In the genomic region with DNA sequence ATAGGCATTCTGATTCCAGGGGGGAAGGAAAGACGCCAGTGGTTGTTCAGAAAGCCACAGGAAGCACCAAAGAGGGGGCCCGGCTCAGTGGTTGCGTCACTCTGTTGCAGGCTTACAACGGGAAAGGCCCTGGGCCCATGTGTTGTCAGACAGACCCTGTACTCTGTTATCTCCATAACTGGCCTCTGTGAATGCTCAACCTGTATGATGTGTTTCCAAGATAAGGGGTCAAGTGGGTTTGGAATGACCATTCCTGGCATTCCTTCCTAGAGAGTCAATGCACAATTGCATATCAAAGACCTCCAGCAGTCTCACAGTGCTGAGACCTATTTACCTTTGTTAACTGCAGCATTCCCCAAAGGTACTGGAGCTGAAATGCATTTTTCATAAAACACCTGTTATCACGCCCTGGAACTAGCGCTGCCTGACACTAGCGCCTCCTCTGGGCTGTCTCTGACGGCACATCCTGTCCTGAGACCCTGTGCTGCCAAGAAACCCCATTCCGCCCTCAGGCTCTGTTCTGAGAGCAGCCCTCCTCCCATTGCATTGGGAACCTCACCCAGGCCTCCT, we compare ENCODE assay signal across 11 cellular contexts. TPM values are rescaled to one million over a fixed set of nuclear protein-coding genes. Genes with fewer than 3 reads are reported as not detected.
DNase-seq lines count a peak whose midpoint lies in the region; ATAC-seq and TF ChIP-seq lines count a peak whose summit lies in the region.
"Had no signal": no experiment of that assay in that cellular context is flagged by ENCODE, and none has a peak within 500 bp of the region (broad histone marks: within the 10 kb centered on the region; RNA-seq: fewer than 3 reads in every experiment).

No MANE protein-coding gene starts in this region.

- no peak overlapping the region for H3K9ac ChIP-seq in neural progenitor cell
- H3K9ac ChIP-seq in GM23248 = no peak overlapping the region

- ATAC-seq in GM19023 (IDR thresholded peaks at IDR 0.05; ENCODE audit: unreplicated experiment) = no peak
- no peak for ATAC-seq in HG03460 (IDR thresholded peaks at IDR 0.05; ENCODE audit: unreplicated experiment)

- H3K4me3 ChIP-seq in choroid plexus epithelial cell (ENCODE audit: low read depth, low read length) (no peak overlapping the region), neural progenitor cell (no peak overlapping the region), GM23248 (no peak overlapping the region)

- H3K4me2 ChIP-seq in neural progenitor cell = no peak overlapping the region
- H3K4me2 ChIP-seq in GM23248 (ENCODE audit: unreplicated experiment) = no peak overlapping the region

- H3F3A ChIP-seq in neural progenitor cell (ENCODE audit: low read depth) (peaks cover 9% of the 10 kb centered on the region), GM23248 (ENCODE audit: insufficient read depth) (peaks cover 52% of the 10 kb centered on the region)

- H4K20me1 ChIP-seq in neural progenitor cell (ENCODE audit: low read depth) = no peaks in the 10 kb centered on the region
- no peaks in the 10 kb centered on the region for H4K20me1 ChIP-seq in GM23248 (ENCODE audit: insufficient read depth)

- H3K9me3 ChIP-seq in neural progenitor cell (ENCODE audit: low read depth) (no peaks in the 10 kb centered on the region), GM23248 (ENCODE audit: low read depth) (no peaks in the 10 kb centered on the region)

- H3K4me1 ChIP-seq in neural progenitor cell (peaks cover 22% of the 10 kb centered on the region), GM23248 (ENCODE audit: insufficient read depth) (peaks cover 35% of the 10 kb centered on the region)

- H3K79me2 ChIP-seq in neural progenitor cell (ENCODE audit: low read depth) (no peaks in the 10 kb centered on the region), GM23248 (ENCODE audit: insufficient read depth) (no peaks in the 10 kb centered on the region)

- H3K9me2 ChIP-seq in GM23248 (ENCODE audit: insufficient read depth) = no peaks in the 10 kb centered on the region

- in situ Hi-C loops in GM23248 (cut with MboI) = no loop called here

- H2AFZ ChIP-seq in neural progenitor cell (replicated peaks) = no peak overlapping the region
- H2AFZ ChIP-seq in GM23248 = no peak overlapping the region

- H3K36me3 Mint-ChIP-seq in neural progenitor cell = no peaks in the 10 kb centered on the region

- H3K9me3 Mint-ChIP-seq in neural progenitor cell = no peaks in the 10 kb centered on the region

- no peak overlapping the region for H3K4me3 Mint-ChIP-seq in neural progenitor cell

- DNase-seq in Daoy (ENCODE audit: low read depth) = peak; percentile 49
- peak; percentile 10 for DNase-seq in LoVo (ENCODE audit: low spot score)
- peak; percentile 58 for DNase-seq in choroid plexus epithelial cell (ENCODE audit: low read depth)
- DNase-seq in neural progenitor cell (ENCODE audit: low spot score) = peak; percentile 37
- DNase-seq in GM23248 = no peak
- no peak for DNase-seq in KG1 (lab: John Stamatoyannopoulos, UW)
- DNase-seq: NCI-H1048; stimulated activated CD4-positive, alpha-beta T cell treated with anti-CD3 and anti-CD28 coated beads, Interleukin-12 subunit alpha, Interleukin-12 subunit beta, amount 100 ng/mL, for 4 hours had no signal

- H3K27me3 ChIP-seq in neural progenitor cell (no peaks in the 10 kb centered on the region), GM23248 (replicated peaks; ENCODE audit: insufficient read depth) (no peaks in the 10 kb centered on the region)

- H3K27ac ChIP-seq in neural progenitor cell (no peak overlapping the region), GM23248 (no peak overlapping the region)

- TF ChIP-seq CTCF in choroid plexus epithelial cell (conservative IDR thresholded peaks at IDR 0.05; ENCODE audit: low read depth, low read length) (peak; percentile 20), neural progenitor cell (IDR thresholded peaks at IDR 0.05) (peak; percentile 44)

- H3K4me1 Mint-ChIP-seq in neural progenitor cell = peaks cover 19% of the 10 kb centered on the region

- no peak overlapping the region for H3K27ac Mint-ChIP-seq in neural progenitor cell

- peaks cover 8% of the 10 kb centered on the region for H3K27me3 Mint-ChIP-seq in neural progenitor cell (ENCODE audit: insufficient read depth, low read depth)

- WGBS in GM23248 (ENCODE audit: low coverage in 1 of 2, low lambda C conversion rate in 2 of 2, missing lambda C conversion rate in 2 of 2), 2 experiments = 86 to 87% methylated on average over 9 of the region's 9 CpGs

- H3K36me3 ChIP-seq in neural progenitor cell = no peaks in the 10 kb centered on the region
- no peaks in the 10 kb centered on the region for H3K36me3 ChIP-seq in GM23248 (ENCODE audit: low read depth)

RNA-seq across cellular contexts. Expression of gene LRRFIP1, which starts 13.2 kb away (rescaled TPM):
- total RNA-seq in Daoy (2014; rRNA removed; shearing (Covaris generic)) = 35.1 and 41.3 TPM in 2 replicates
- total RNA-seq in neural progenitor cell (ENCODE audit: low replicate concordance) = 18.9 and 40.7 TPM in 2 replicates
- total RNA-seq in GM23248 (2014; rRNA removed; shearing (Covaris generic)) = 56.8 and 84.4 TPM in 2 replicates
- polyA plus RNA-seq in GM23248 (2016; fragmentation: Nextera tagmentation; extraction: Ambion mirVana) = 149 and 159 TPM in 2 replicates

RNA-seq across cellular contexts. Expression of gene RAB17, which starts 23.7 kb away (rescaled TPM):
- 0.40 and 2.3 TPM in 2 replicates for total RNA-seq in Daoy (2014; rRNA removed; shearing (Covaris generic))
- total RNA-seq in neural progenitor cell (ENCODE audit: low replicate concordance) = 0.43 TPM in 1 of 2 replicates, not detected in the other
- total RNA-seq in GM23248 (2014; rRNA removed; shearing (Covaris generic)) = 0.76 and 1.7 TPM in 2 replicates
- 0.34 TPM in 1 of 2 replicates, not detected in the other for polyA plus RNA-seq in GM23248 (2016; fragmentation: Nextera tagmentation; extraction: Ambion mirVana)

RNA-seq across cellular contexts. Expression of gene PRLH, which starts 47.9 kb away (rescaled TPM):
- not detected in 2 replicates for total RNA-seq in Daoy (2014; rRNA removed; shearing (Covaris generic))
- total RNA-seq in neural progenitor cell (ENCODE audit: low replicate concordance) = not detected in 2 replicates
- total RNA-seq in GM23248 (2014; rRNA removed; shearing (Covaris generic)) = not detected in 2 replicates
- not detected in 2 replicates for polyA plus RNA-seq in GM23248 (2016; fragmentation: Nextera tagmentation; extraction: Ambion mirVana)
- total RNA-seq: urinary bladder had no signal
- polyA plus RNA-seq: urinary bladder had no signal

Comparison
In these comparisons a context has a peak if more than half of its experiments do, and no peak if none do; other contexts are left out.
1. DNase-seq: peak in Daoy (single experiment), LoVo (single experiment), choroid plexus epithelial cell (single experiment) and neural progenitor cell (single experiment); none in GM23248 (single experiment) and KG1 (single experiment).